Comparison of ENCODE assay signal across 17 cellular contexts in genomic region chr13:73989244-73989843, GRCh38.
DNase-seq lines count a peak whose midpoint lies in the region; ATAC-seq and TF ChIP-seq lines count a peak whose summit lies in the region.
"Had no signal": no experiment of that assay in that cellular context is flagged by ENCODE, and none has a peak within 500 bp of the region (broad histone marks: within the 10 kb centered on the region; RNA-seq: fewer than 3 reads in every experiment).

No MANE protein-coding gene starts in this region.

- peaks cover 0 to 11% of the 10 kb centered on the region in 2 donors for H3K4me1 ChIP-seq in right atrium auricular region
- H3K4me1 ChIP-seq in left lung: no peaks in the 10 kb centered on the region
- H3K4me1 ChIP-seq: HAP-1 had no signal

- ATAC-seq in left ventricle myocardium superior (peak; percentile 31), left lung (peak; percentile 36)

- no peaks in the 10 kb centered on the region; the same call in 1 of the 2 replicates for H3K27me3 Mint-ChIP-seq in HFFc6 (ENCODE audit: insufficient read depth)
- H3K27me3 Mint-ChIP-seq: activated naive CD8-positive, alpha-beta T cell treated with anti-CD3 and anti-CD28 coated beads, Interleukin-2, amount 10 ng/mL, durations not matched to agents 7 days and 5 days had no signal

- peaks cover 13% of the 10 kb centered on the region; the same call in 1 of the 2 replicates for H3K4me1 Mint-ChIP-seq in HFFc6 (ENCODE audit: low read depth)

- no peak overlapping the region for H3K27ac Mint-ChIP-seq in HFFc6
- H3K27ac Mint-ChIP-seq: activated naive CD8-positive, alpha-beta T cell treated with anti-CD3 and anti-CD28 coated beads, Interleukin-2, amount 10 ng/mL, durations not matched to agents 7 days and 5 days had no signal

- no peaks in the 10 kb centered on the region for H3K36me3 ChIP-seq in right atrium auricular region
- no peaks in the 10 kb centered on the region for H3K36me3 ChIP-seq in left lung
- H3K36me3 ChIP-seq: HAP-1 had no signal

- DNase-seq in left ventricle myocardium superior: no peak
- DNase-seq in right atrium auricular region (ENCODE audit: low spot score): no peak
- peak; percentile 66 for DNase-seq in NCI-H146 treated with DMSO at 0.1 percent for 48 hours (lab: John Stamatoyannopoulos, UW; ENCODE audit: unreplicated experiment)
- no peak for DNase-seq in left lung
- DNase-seq in NCI-H446 (lab: John Stamatoyannopoulos, UW): no peak
- no peak for DNase-seq in retina
- no peak for DNase-seq in HFFc6
- DNase-seq in NOMO-1 (lab: John Stamatoyannopoulos, UW; ENCODE audit: unreplicated experiment in 2 of 2): no peak
- DNase-seq: activated naive CD8-positive, alpha-beta T cell treated with anti-CD3 and anti-CD28 coated beads, Interleukin-2, amount 10 ng/mL, durations not matched to agents 7 days and 5 days; NCI-H1048; NCI-H2227 treated with DMSO at 0.1 percent for 48 hours; occipital lobe; OCI-M1 had no signal

- H3K9me3 ChIP-seq in right atrium auricular region: no peaks in the 10 kb centered on the region
- no peaks in the 10 kb centered on the region for H3K9me3 ChIP-seq in left lung
- H3K9me3 ChIP-seq: HAP-1, upper lobe of left lung had no signal

- H3K4me3 Mint-ChIP-seq in HFFc6: no peak overlapping the region
- H3K4me3 Mint-ChIP-seq: activated naive CD8-positive, alpha-beta T cell treated with anti-CD3 and anti-CD28 coated beads, Interleukin-2, amount 10 ng/mL, durations not matched to agents 7 days and 5 days had no signal

- H3K27me3 ChIP-seq in right atrium auricular region (no peaks in the 10 kb centered on the region), left lung (no peaks in the 10 kb centered on the region)
- H3K27me3 ChIP-seq: upper lobe of left lung had no signal

- H3K27ac ChIP-seq in right atrium auricular region (no peak overlapping the region), left lung (no peak overlapping the region)
- H3K27ac ChIP-seq: SK-N-MC, upper lobe of left lung had no signal

- no peaks in the 10 kb centered on the region for H3K9me3 Mint-ChIP-seq in HFFc6
- H3K9me3 Mint-ChIP-seq: activated naive CD8-positive, alpha-beta T cell treated with anti-CD3 and anti-CD28 coated beads, Interleukin-2, amount 10 ng/mL, durations not matched to agents 7 days and 5 days had no signal

- TF ChIP-seq CTCF in right atrium auricular region (IDR thresholded peaks at IDR 0.05): no peak
- TF ChIP-seq CTCF in left lung (IDR thresholded peaks at IDR 0.05): no peak
- no peak for TF ChIP-seq CTCF in HFFc6 (IDR thresholded peaks at IDR 0.05)

- H3K4me3 ChIP-seq in right atrium auricular region: no peak overlapping the region
- H3K4me3 ChIP-seq in left lung: no peak overlapping the region
- H3K4me3 ChIP-seq: HAP-1, lung, SK-N-MC, upper lobe of left lung had no signal

- H3K36me3 Mint-ChIP-seq in HFFc6 (ENCODE audit: low read depth): peaks cover 21% of the 10 kb centered on the region

- intact Hi-C loops in left ventricle myocardium superior (cut with micrococcal nuclease): no loop called here
- intact Hi-C loops in left lung (cut with DNase I): no loop called here
